In genomic region chr11:837189-837989, GRCh38 we compare ENCODE assay signal across 1 cellular context.
TF ChIP-seq lines count a peak whose summit lies in the region.

No MANE protein-coding gene starts in this region.

TF ChIP-seq in HepG2, 621 proteins besides CTCF, POLR2A, EP300 and RAD21 (continued from another document):
- TF ChIP-seq TFDP1 (CRISPR knock-in tag; IDR thresholded peaks at IDR 0.05; ENCODE audit: borderline replicate concordance): no peak
- TF ChIP-seq POLR2G (IDR thresholded peaks at IDR 0.05; ENCODE audit: low read depth, low read length): peak; percentile 37; the same call in 1 of the 2 replicates
- no peak for TF ChIP-seq ZNF407 (CRISPR knock-in tag; IDR thresholded peaks at IDR 0.05; ENCODE audit: not compliant biosample characterization)
- TF ChIP-seq PAX8 (CRISPR knock-in tag; IDR thresholded peaks at IDR 0.05; ENCODE audit: borderline replicate concordance): no peak
- TF ChIP-seq ZFX (CRISPR knock-in tag; IDR thresholded peaks at IDR 0.05; ENCODE audit: low read depth): no peak
- TF ChIP-seq ZNF569 (CRISPR knock-in tag; IDR thresholded peaks at IDR 0.05; ENCODE audit: borderline replicate concordance): no peak
- no peak for TF ChIP-seq ZNF558 (CRISPR knock-in tag; IDR thresholded peaks at IDR 0.05; ENCODE audit: borderline replicate concordance)
- TF ChIP-seq TAF1 (CRISPR knock-in tag; IDR thresholded peaks at IDR 0.05): no peak
- TF ChIP-seq ZNF550 (CRISPR knock-in tag; IDR thresholded peaks at IDR 0.05; ENCODE audit: borderline replicate concordance): no peak
- peak; percentile 75 for TF ChIP-seq RBFOX2 (IDR thresholded peaks at IDR 0.05; ENCODE audit: low read depth, low read length)
- no peak for TF ChIP-seq ZNF674 (CRISPR knock-in tag; IDR thresholded peaks at IDR 0.05; ENCODE audit: low read depth)
- TF ChIP-seq AGO2 (optimal IDR thresholded peaks at IDR 0.05; ENCODE audit: low read depth, low read length): peak; percentile 97
- no peak for TF ChIP-seq MAF1 (CRISPR knock-in tag; IDR thresholded peaks at IDR 0.05; ENCODE audit: borderline replicate concordance)
- no peak for TF ChIP-seq CBX1 (IDR thresholded peaks at IDR 0.05; ENCODE audit: low read depth)
